In genomic region chr19:1440418-1440801, GRCh38 we compare ENCODE assay signal across 12 cellular contexts. TPM values are rescaled to one million over a fixed set of nuclear protein-coding genes. Genes with fewer than 3 reads are reported as not detected.
DNase-seq lines count a peak whose midpoint lies in the region; ATAC-seq, FAIRE-seq and TF ChIP-seq lines count a peak whose summit lies in the region.
"Had no signal": no experiment of that assay in that cellular context is flagged by ENCODE, and none has a peak within 500 bp of the region (broad histone marks: within the 10 kb centered on the region; RNA-seq: fewer than 3 reads in every experiment).

No MANE protein-coding gene starts in this region.

- TF ChIP-seq EP300 in A549 (IDR thresholded peaks at IDR 0.05), result no peak

- no peaks in the 10 kb centered on the region for H3K27me3 ChIP-seq in DND-41 (ENCODE audit: insufficient read depth, low read length, poor library complexity)

- H3K9me3 Mint-ChIP-seq in T-cell (no peaks in the 10 kb centered on the region), endothelial cell (ENCODE audit: unreplicated experiment) (no peaks in the 10 kb centered on the region)

- CTCF ChIA-PET in A549 (lab: Yijun Ruan, JAX) (interaction anchor here (0.7 to 1.7 kb wide), 2 partner anchors 14 to 20 kb away, joined by 3 read pairs; no protein-coding TSS in a partner anchor), T-cell (lab: Charles Lee) (no interaction called here)

- H3K36me3 Mint-ChIP-seq in T-cell (peaks cover 30% of the 10 kb centered on the region), endothelial cell (ENCODE audit: low read depth, unreplicated experiment) (peaks cover 23% of the 10 kb centered on the region)

- H3K36me3 ChIP-seq in DND-41 (ENCODE audit: insufficient read depth, low read length), result peaks cover 42% of the 10 kb centered on the region

- peaks cover 0 to 2% of the 10 kb centered on the region in 2 donors for H3K27me3 Mint-ChIP-seq in T-cell
- H3K27me3 Mint-ChIP-seq in endothelial cell (ENCODE audit: unreplicated experiment), result peaks cover 5% of the 10 kb centered on the region

- no peak for TF ChIP-seq RAD21 in A549 (conservative IDR thresholded peaks at IDR 0.05 in 1 of 2, IDR thresholded peaks at IDR 0.05 in 1 of 2)

- POLR2A ChIA-PET in A549 (lab: Yijun Ruan, JAX), result no interaction called here
- POLR2A ChIA-PET in T-cell (lab: Charles Lee), result no interaction called here

- H3K27ac ChIP-seq in A549 (peak overlapping the region in 1 of 2 experiments; percentile 99; a peak in 3 of 6 replicates), DND-41 (ENCODE audit: low read length) (no peak overlapping the region)

- peaks cover 42% of the 10 kb centered on the region for H3K4me1 ChIP-seq in A549
- peaks cover 35% of the 10 kb centered on the region for H3K4me1 ChIP-seq in DND-41 (ENCODE audit: insufficient read depth, low read length)

- peak overlapping the region; percentile 90 for H3K9ac ChIP-seq in DND-41 (ENCODE audit: low read depth, low read length)

- H3K4me3 ChIP-seq in A549 (peak overlapping the region; percentile 93), DND-41 (ENCODE audit: low read depth in 1 of 2, low read length in 2 of 2) (0 out of 4 replicates have a peak overlapping the region, but pooled peaks of 1 of the 2 experiments have one; percentile 61)

- WGBS in A549 (ENCODE audit: missing lambda C conversion rate), result 81% methylated on average over 8 of the region's 15 CpGs

- DNase-seq in A549 (ENCODE audit: low read depth in 1 of 2, low spot score in 1 of 2), result no peak
- no peak for DNase-seq in DND-41
- no peak for DNase-seq in T-cell
- DNase-seq in endothelial cell (ENCODE audit: low spot score), result no peak
- DNase-seq in epidermal melanocyte (ENCODE audit: insufficient read length, low spot score), result no peak
- DNase-seq in NCI-H1930 (lab: John Stamatoyannopoulos, UW), result no peak
- DNase-seq in hepatic stellate cell (ENCODE audit: low spot score), result no peak
- DNase-seq: aorta, NCI-H2081, OCI-M1 had no signal

- peaks cover 61% of the 10 kb centered on the region for H4K20me1 ChIP-seq in DND-41 (ENCODE audit: insufficient read depth, low read length)

- TF ChIP-seq CTCF in A549 (IDR thresholded peaks at IDR 0.05) (no peak), DND-41 (IDR thresholded peaks at IDR 0.05; ENCODE audit: borderline replicate concordance, extremely low read depth, low read length, poor library complexity, severe bottlenecking) (no peak), endothelial cell (IDR thresholded peaks at IDR 0.05; ENCODE audit: unreplicated experiment) (no peak)

- peaks cover 37% of the 10 kb centered on the region for H3K79me2 ChIP-seq in DND-41 (ENCODE audit: insufficient read depth, low read length)

- ATAC-seq in A549 (no peak), DND-41 (ENCODE audit: insufficient read depth, low read depth) (no peak), T-cell (replicated peaks in 1 of 4) (no peak), HG02763 (IDR thresholded peaks at IDR 0.05; ENCODE audit: unreplicated experiment) (no peak)

- TF ChIP-seq POLR2A in A549 (IDR thresholded peaks at IDR 0.05; ENCODE audit: low read length), result no peak

- peak overlapping the region; percentile 96 to 99 (median 97) for H3K4me3 Mint-ChIP-seq in T-cell
- H3K4me3 Mint-ChIP-seq in endothelial cell (ENCODE audit: unreplicated experiment), result peak overlapping the region; percentile 73

- no peak for FAIRE-seq in A549 (lab: Jason Lieb, UNC)
- FAIRE-seq: D721Med had no signal

- H3K27ac Mint-ChIP-seq in T-cell (peak overlapping the region; percentile 52 to 53), endothelial cell (ENCODE audit: unreplicated experiment) (peak overlapping the region; percentile 52)

- H3K4me2 ChIP-seq in A549 (peak overlapping the region; percentile 90), DND-41 (ENCODE audit: insufficient read depth, low read length) (peak overlapping the region; percentile 99; the same call in 1 of the 2 replicates)

- H3K9me3 ChIP-seq in A549, result no peaks in the 10 kb centered on the region
- H3K9me3 ChIP-seq in DND-41 (ENCODE audit: insufficient read depth, low read length, severe bottlenecking), result no peaks in the 10 kb centered on the region

- no peak overlapping the region for H2AFZ ChIP-seq in DND-41 (ENCODE audit: low read depth, low read length)

- H3K4me1 Mint-ChIP-seq in T-cell, result peaks cover 24 to 48% (median 30%) of the 10 kb centered on the region in 3 donors
- H3K4me1 Mint-ChIP-seq in endothelial cell (ENCODE audit: unreplicated experiment), result peaks cover 7% of the 10 kb centered on the region

TF ChIP-seq in A549, 52 proteins besides CTCF, POLR2A, EP300 and RAD21:
- TF ChIP-seq CEBPB (IDR thresholded peaks at IDR 0.05), result no peak
- TF ChIP-seq CHD2 (IDR thresholded peaks at IDR 0.05; ENCODE audit: low read length, partially characterized antibody), result no peak
- TF ChIP-seq TP53 (CRISPR knock-in tag; IDR thresholded peaks at IDR 0.05), result no peak
- no peak for TF ChIP-seq ZFP36 (IDR thresholded peaks at IDR 0.05; ENCODE audit: borderline replicate concordance, partially characterized antibody)
- TF ChIP-seq NFE2L2 (conservative IDR thresholded peaks at IDR 0.05; ENCODE audit: low read length), result no peak
- TF ChIP-seq BHLHE40 (IDR thresholded peaks at IDR 0.05; ENCODE audit: low read depth, low read length), result no peak
- TF ChIP-seq, protein P1, sequence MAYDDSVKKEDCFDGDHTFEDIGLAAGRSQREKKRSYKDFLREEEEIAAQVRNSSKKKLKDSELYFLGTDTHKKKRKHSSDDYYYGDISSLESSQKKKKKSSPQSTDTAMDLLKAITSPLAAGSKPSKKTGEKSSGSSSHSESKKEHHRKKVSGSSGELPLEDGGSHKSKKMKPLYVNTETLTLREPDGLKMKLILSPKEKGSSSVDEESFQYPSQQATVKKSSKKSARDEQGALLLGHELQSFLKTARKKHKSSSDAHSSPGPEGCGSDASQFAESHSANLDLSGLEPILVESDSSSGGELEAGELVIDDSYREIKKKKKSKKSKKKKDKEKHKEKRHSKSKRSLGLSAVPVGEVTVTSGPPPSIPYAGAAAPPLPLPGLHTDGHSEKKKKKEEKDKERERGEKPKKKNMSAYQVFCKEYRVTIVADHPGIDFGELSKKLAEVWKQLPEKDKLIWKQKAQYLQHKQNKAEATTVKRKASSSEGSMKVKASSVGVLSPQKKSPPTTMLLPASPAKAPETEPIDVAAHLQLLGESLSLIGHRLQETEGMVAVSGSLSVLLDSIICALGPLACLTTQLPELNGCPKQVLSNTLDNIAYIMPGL (CRISPR knock-in tag; IDR thresholded peaks at IDR 0.05; ENCODE audit: borderline replicate concordance), result no peak
- TF ChIP-seq RCOR1 (IDR thresholded peaks at IDR 0.05; ENCODE audit: low read depth, low read length), result no peak

RNA-seq across cellular contexts. Expression of gene RPS15, which starts 2.2 kb away (rescaled TPM):
- polyA plus RNA-seq in A549 (2011; rRNA removed), result 485 and 525 TPM in 2 replicates
- 2,687 and 2,770 TPM in 2 replicates for polyA plus RNA-seq in A549 (2012; cell fraction: cytosol; rRNA removed)
- polyA plus RNA-seq in A549 (2012; cell fraction: nucleus; rRNA removed), result 2,142 and 3,339 TPM in 2 replicates
- polyA plus RNA-seq in A549 (2017; fragmentation: RNase III; extraction: RNeasy Plus Mini Kit Qiagen cat#74134 plus additional on column Dnase treatment), result 1,370 to 1,458 TPM (median 1,378 TPM) in 3 replicates
- polyA minus RNA-seq in A549 (2011; rRNA and poly(A)+ RNA removed), result 298 and 489 TPM in 2 replicates
- 1,000 to 10,000 TPM; 1,731 to 2,353 (median 2,282) TPM for total RNA-seq in T-cell
- total RNA-seq in endothelial cell (ENCODE audit: unreplicated experiment), result 1,175 TPM

RNA-seq across cellular contexts. Expression of gene APC2, which starts 9.5 kb away (rescaled TPM):
- polyA plus RNA-seq in A549 (2011; rRNA removed) (0.32 and 0.36 TPM in 2 replicates), A549 (2017; fragmentation: RNase III; extraction: RNeasy Plus Mini Kit Qiagen cat#74134 plus additional on column Dnase treatment) (1.3 to 1.6 TPM (median 1.6 TPM) in 3 replicates)
- polyA plus RNA-seq in A549 (2012; cell fraction: cytosol; rRNA removed), result 1.2 and 1.5 TPM in 2 replicates
- 1.8 and 3.5 TPM in 2 replicates for polyA plus RNA-seq in A549 (2012; cell fraction: nucleus; rRNA removed)
- 0.68 and 1.0 TPM in 2 replicates for polyA minus RNA-seq in A549 (2011; rRNA and poly(A)+ RNA removed)
- total RNA-seq in T-cell (under 1 TPM; 0.08 to 0.29 (median 0.13) TPM), endothelial cell (ENCODE audit: unreplicated experiment) (1.9 TPM)

RNA-seq across cellular contexts. Expression of gene DAZAP1, which starts 33.0 kb away (rescaled TPM):
- polyA plus RNA-seq in A549 (2011; rRNA removed) (47.8 and 58.9 TPM in 2 replicates), A549 (2017; fragmentation: RNase III; extraction: RNeasy Plus Mini Kit Qiagen cat#74134 plus additional on column Dnase treatment) (86.3 to 87.7 TPM (median 86.5 TPM) in 3 replicates)
- polyA plus RNA-seq in A549 (2012; cell fraction: cytosol; rRNA removed), result 71.1 and 85.7 TPM in 2 replicates
- 80.2 and 89.4 TPM in 2 replicates for polyA plus RNA-seq in A549 (2012; cell fraction: nucleus; rRNA removed)
- polyA minus RNA-seq in A549 (2011; rRNA and poly(A)+ RNA removed), result 29.1 and 40.5 TPM in 2 replicates
- total RNA-seq in T-cell (100 to 1,000 TPM; 153 to 170 (median 161) TPM), endothelial cell (ENCODE audit: unreplicated experiment) (145 TPM)

RNA-seq across cellular contexts. Expression of gene C19orf25, which starts 38.6 kb away (rescaled TPM):
- polyA plus RNA-seq in A549 (2011; rRNA removed) (6.5 and 8.2 TPM in 2 replicates), A549 (2017; fragmentation: RNase III; extraction: RNeasy Plus Mini Kit Qiagen cat#74134 plus additional on column Dnase treatment) (17.1 to 20.7 TPM (median 18.9 TPM) in 3 replicates)
- 21.1 and 30.9 TPM in 2 replicates for polyA plus RNA-seq in A549 (2012; cell fraction: cytosol; rRNA removed)
- 25.1 and 28.4 TPM in 2 replicates for polyA plus RNA-seq in A549 (2012; cell fraction: nucleus; rRNA removed)
- polyA minus RNA-seq in A549 (2011; rRNA and poly(A)+ RNA removed), result 5.0 and 6.4 TPM in 2 replicates
- total RNA-seq in T-cell (10 to 100 TPM; 30.8 to 76.2 (median 71.4) TPM), endothelial cell (ENCODE audit: unreplicated experiment) (29.7 TPM)

RNA-seq across cellular contexts. Expression of gene GAMT, which starts 39.1 kb away (rescaled TPM):
- 11.3 and 13.6 TPM in 2 replicates for polyA plus RNA-seq in A549 (2011; rRNA removed)
- 34.6 and 46.8 TPM in 2 replicates for polyA plus RNA-seq in A549 (2012; cell fraction: cytosol; rRNA removed)
- polyA plus RNA-seq in A549 (2012; cell fraction: nucleus; rRNA removed), result 31.9 and 42.0 TPM in 2 replicates
- 24.7 to 26.0 TPM (median 25.7 TPM) in 3 replicates for polyA plus RNA-seq in A549 (2017; fragmentation: RNase III; extraction: RNeasy Plus Mini Kit Qiagen cat#74134 plus additional on column Dnase treatment)
- 16.9 and 19.5 TPM in 2 replicates for polyA minus RNA-seq in A549 (2011; rRNA and poly(A)+ RNA removed)
- 10 to 100 TPM; 11.8 to 18.1 (median 13.7) TPM for total RNA-seq in T-cell
- 18.1 TPM for total RNA-seq in endothelial cell (ENCODE audit: unreplicated experiment)
